16 cellular contexts compared by ENCODE assay signal in genomic region chr3:160140756-160141155, GRCh38.
DNase-seq lines count a peak whose midpoint lies in the region; ATAC-seq and TF ChIP-seq lines count a peak whose summit lies in the region.
"Had no signal": no experiment of that assay in that cellular context is flagged by ENCODE, and none has a peak within 500 bp of the region (broad histone marks: within the 10 kb centered on the region; RNA-seq: fewer than 3 reads in every experiment).

No MANE protein-coding gene starts in this region.

- H3K4me3 Mint-ChIP-seq in stimulated activated naive CD8-positive, alpha-beta T cell treated with anti-CD3 and anti-CD28 coated beads, Interleukin-15, amount 100 ng/mL, for 72 hours: no peak overlapping the region
- H3K4me3 Mint-ChIP-seq: B cell; natural killer cell treated with Interleukin-12 subunit alpha and Interleukin-12 subunit beta and Interleukin-15 and Interleukin-18, amount 100 ng/mL, for 72 hours had no signal

- no peaks in the 10 kb centered on the region for H3K36me3 ChIP-seq in uterus
- H3K36me3 ChIP-seq: prostate gland, spleen, tibial nerve had no signal

- no peak for TF ChIP-seq CTCF in epithelial cell of esophagus (IDR thresholded peaks at IDR 0.05; ENCODE audit: insufficient read depth, low read depth, low read length, missing control alignments)
- no peak for TF ChIP-seq CTCF in uterus (IDR thresholded peaks at IDR 0.05)

- intact Hi-C loops in uterus (cut with DNase I; ENCODE audit: low total_unique reads): no loop called here

- H3K4me3 ChIP-seq in epithelial cell of esophagus (ENCODE audit: low read length): no peak overlapping the region
- H3K4me3 ChIP-seq in uterus: no peak overlapping the region
- H3K4me3 ChIP-seq: prostate gland, spleen, tibial nerve had no signal

- no peak for TF ChIP-seq POLR2A in uterus (IDR thresholded peaks at IDR 0.05)

- H3K27me3 Mint-ChIP-seq in stimulated activated naive CD8-positive, alpha-beta T cell treated with anti-CD3 and anti-CD28 coated beads, Interleukin-15, amount 100 ng/mL, for 72 hours: peaks cover 14% of the 10 kb centered on the region
- H3K27me3 Mint-ChIP-seq: B cell had no signal

- no peaks in the 10 kb centered on the region for H3K27me3 ChIP-seq in uterus
- H3K27me3 ChIP-seq: spleen, tibial nerve had no signal

- H3K27ac Mint-ChIP-seq in stimulated activated naive CD8-positive, alpha-beta T cell treated with anti-CD3 and anti-CD28 coated beads, Interleukin-15, amount 100 ng/mL, for 72 hours: no peak overlapping the region
- H3K27ac Mint-ChIP-seq: B cell; natural killer cell treated with Interleukin-12 subunit alpha and Interleukin-12 subunit beta and Interleukin-15 and Interleukin-18, amount 100 ng/mL, for 72 hours had no signal

- H3K4me1 ChIP-seq in uterus: no peaks in the 10 kb centered on the region
- H3K4me1 ChIP-seq: prostate gland, tibial nerve had no signal

- H3K4me1 Mint-ChIP-seq in stimulated activated naive CD8-positive, alpha-beta T cell treated with anti-CD3 and anti-CD28 coated beads, Interleukin-15, amount 100 ng/mL, for 72 hours: peaks cover 8% of the 10 kb centered on the region

- H3K9me3 Mint-ChIP-seq in stimulated activated naive CD8-positive, alpha-beta T cell treated with anti-CD3 and anti-CD28 coated beads, Interleukin-15, amount 100 ng/mL, for 72 hours: peaks cover 11 to 24% of the 10 kb centered on the region in 2 donors

- no peak overlapping the region for H3K27ac ChIP-seq in uterus
- H3K27ac ChIP-seq: prostate gland, spleen, tibial nerve had no signal

- DNase-seq in stimulated activated CD4-positive, alpha-beta T cell treated with anti-CD3 and anti-CD28 coated beads, Interleukin-15, amount 100 ng/mL, for 48 hours (ENCODE audit: low read depth in 2 of 2): peak; percentile 13 to 15
- no peak for DNase-seq in stimulated activated CD4-positive, alpha-beta T cell treated with anti-CD3 and anti-CD28 coated beads, Interleukin-12 subunit alpha, Interleukin-12 subunit beta, amount 100 ng/mL, for 4 hours
- peak; percentile 9 for DNase-seq in epithelial cell of esophagus (ENCODE audit: low read depth)
- DNase-seq in stimulated activated naive CD8-positive, alpha-beta T cell treated with anti-CD3 and anti-CD28 coated beads, Interleukin-15, amount 100 ng/mL, for 72 hours: peak; percentile 4 to 45
- DNase-seq in uterus: no peak
- DNase-seq in NCI-H82 treated with DMSO at 0.1 percent for 48 hours (lab: John Stamatoyannopoulos, UW; ENCODE audit: unreplicated experiment): no peak
- DNase-seq in cerebellar cortex (ENCODE audit: low spot score): no peak
- DNase-seq: effector CD4-positive, alpha-beta T cell; NCI-H1105 treated with DMSO at 0.1 percent for 48 hours; NCI-H748 treated with DMSO at 0.1 percent for 48 hours; spleen had no signal

- no peaks in the 10 kb centered on the region for H3K9me3 ChIP-seq in uterus
- H3K9me3 ChIP-seq: prostate gland had no signal

- ATAC-seq in HG03432 (IDR thresholded peaks at IDR 0.05; ENCODE audit: unreplicated experiment): peak; percentile 66
- peak; percentile 93 for ATAC-seq in stimulated activated naive CD8-positive, alpha-beta T cell treated with anti-CD3 and anti-CD28 coated beads, Interleukin-15, amount 100 ng/mL, for 72 hours

Comparison
In these comparisons a context has a peak if more than half of its experiments do, and no peak if none do; other contexts are left out.
1. DNase-seq: peak in stimulated activated CD4-positive, alpha-beta T cell treated with anti-CD3 and anti-CD28 coated beads, Interleukin-15, amount 100 ng/mL, for 48 hours (2 of 2), epithelial cell of esophagus (single experiment) and stimulated activated naive CD8-positive, alpha-beta T cell treated with anti-CD3 and anti-CD28 coated beads, Interleukin-15, amount 100 ng/mL, for 72 hours (2 of 2); none in stimulated activated CD4-positive, alpha-beta T cell treated with anti-CD3 and anti-CD28 coated beads, Interleukin-12 subunit alpha, Interleukin-12 subunit beta, amount 100 ng/mL, for 4 hours (single experiment), uterus (0 of 2), NCI-H82 treated with DMSO at 0.1 percent for 48 hours (single experiment) and cerebellar cortex (single experiment).